8 cellular contexts compared by ENCODE assay signal in the genomic region with DNA sequence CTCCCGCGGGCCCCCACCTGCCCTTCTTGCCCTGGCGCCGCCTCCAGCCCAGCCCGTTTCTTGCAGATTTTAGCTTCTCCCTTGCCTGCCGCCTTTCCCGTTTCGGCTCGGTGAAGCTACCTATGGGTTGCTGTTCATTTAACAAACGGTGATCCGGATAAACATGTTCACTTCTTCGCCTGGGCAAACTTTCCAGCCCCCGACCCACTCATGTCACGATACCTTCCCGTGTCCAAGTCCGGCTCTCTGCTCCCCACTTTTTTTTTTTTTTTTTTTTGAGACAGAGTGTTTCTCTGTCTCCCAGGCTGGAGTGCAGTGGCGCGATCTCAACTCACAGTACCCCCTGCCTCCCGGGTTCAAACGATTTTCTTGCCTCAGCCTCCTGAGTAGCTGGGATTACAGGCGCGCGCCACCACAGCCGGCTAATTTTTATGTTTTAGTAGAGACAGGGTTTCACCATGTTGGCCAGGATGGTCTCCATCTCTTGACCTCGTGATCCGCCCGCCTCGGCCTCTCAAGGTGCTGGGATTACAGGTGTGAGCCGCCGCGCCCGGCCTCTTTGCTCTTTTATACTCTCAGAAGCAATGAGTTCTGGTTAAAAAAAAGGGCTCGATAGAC. TPM values are rescaled to one million over a fixed set of nuclear protein-coding genes. Genes with fewer than 3 reads are reported as not detected.
A peak's percentile ranks its signal among the peaks of the same experiment; 100 is the strongest.
DNase-seq lines count a peak whose midpoint lies in the region; ATAC-seq and TF ChIP-seq lines count a peak whose summit lies in the region.

No MANE protein-coding gene starts in this region.

- ATAC-seq in sciatic nerve (peak; percentile 0), GM18498 (IDR thresholded peaks at IDR 0.05; ENCODE audit: unreplicated experiment) (no peak)

- H3K27me3 Mint-ChIP-seq in glutamatergic neuron (ENCODE audit: unreplicated experiment): peaks cover 4% of the 10 kb centered on the region

- TF ChIP-seq CTCF in GM12873 (IDR thresholded peaks at IDR 0.05; ENCODE audit: insufficient read depth, low read depth, low read length, missing control alignments) (peak; percentile 3), glutamatergic neuron (IDR thresholded peaks at IDR 0.05; ENCODE audit: partially characterized antibody, unreplicated experiment) (no peak)

- peak overlapping the region; percentile 92 for H3K27ac Mint-ChIP-seq in glutamatergic neuron (ENCODE audit: unreplicated experiment)

- intact Hi-C loops in sciatic nerve (cut with DNase I): no loop called here

- peaks cover 21% of the 10 kb centered on the region for H3K4me1 Mint-ChIP-seq in glutamatergic neuron (ENCODE audit: low read depth, unreplicated experiment)

- H3K4me3 Mint-ChIP-seq in glutamatergic neuron (ENCODE audit: unreplicated experiment): peak overlapping the region; percentile 88

- H3K36me3 Mint-ChIP-seq in glutamatergic neuron (ENCODE audit: unreplicated experiment): no peaks in the 10 kb centered on the region

- DNase-seq in activated CD4-positive, alpha-beta T cell treated with anti-CD3 and anti-CD28 coated beads, Interleukin-2, amount 50 U/mL, for 1 hour: peak; percentile 2
- DNase-seq in glutamatergic neuron (peak; percentile 13), sciatic nerve (ENCODE audit: low spot score) (no peak), NCI-H2227 treated with DMSO at 0.1 percent for 48 hours (lab: John Stamatoyannopoulos, UW) (no peak), NCI-H1105 (lab: John Stamatoyannopoulos, UW) (no peak), NCI-H2196 treated with DMSO at 0.1 percent for 48 hours (lab: John Stamatoyannopoulos, UW; ENCODE audit: unreplicated experiment) (no peak)

- peaks cover 9% of the 10 kb centered on the region for H3K9me3 Mint-ChIP-seq in glutamatergic neuron (ENCODE audit: unreplicated experiment)

RNA-seq across cellular contexts. Expression of a gene that starts 1.0 kb away (rescaled TPM):
- total RNA-seq in glutamatergic neuron (ENCODE audit: unreplicated experiment) (3.5 TPM), sciatic nerve (15.3 TPM)

Comparison
In these comparisons a context has a peak if more than half of its experiments do, and no peak if none do; other contexts are left out.
1. DNase-seq: peak in activated CD4-positive, alpha-beta T cell treated with anti-CD3 and anti-CD28 coated beads, Interleukin-2, amount 50 U/mL, for 1 hour (single experiment) and glutamatergic neuron (single experiment); none in sciatic nerve (single experiment), NCI-H2227 treated with DMSO at 0.1 percent for 48 hours (single experiment), NCI-H1105 (single experiment) and NCI-H2196 treated with DMSO at 0.1 percent for 48 hours (single experiment).